8 cellular contexts compared by ENCODE assay signal in genomic region chr3:184016820-184017671, GRCh38. TPM values are rescaled to one million over a fixed set of nuclear protein-coding genes. Genes with fewer than 3 reads are reported as not detected.
DNase-seq lines count a peak whose midpoint lies in the region; ATAC-seq and TF ChIP-seq lines count a peak whose summit lies in the region.

No MANE protein-coding gene starts in this region.

- peaks cover 25% of the 10 kb centered on the region for H3K4me1 Mint-ChIP-seq in activated CD8-positive, alpha-beta memory T cell treated with anti-CD3 and anti-CD28 coated beads, Interleukin-2, amount 10 ng/mL, durations not matched to agents 7 days and 5 days
- H3K4me1 Mint-ChIP-seq in stimulated activated effector memory CD8-positive, alpha-beta T cell treated with anti-CD3 and anti-CD28 coated beads, Interleukin-12 subunit alpha, Interleukin-12 subunit beta, amount 100 ng/mL, for 72 hours: peaks cover 26% of the 10 kb centered on the region

- ATAC-seq in GM19025 (IDR thresholded peaks at IDR 0.05; ENCODE audit: low read depth, unreplicated experiment) (peak; percentile 68), HG03159 (IDR thresholded peaks at IDR 0.05; ENCODE audit: unreplicated experiment) (peak; percentile 78)
- peak; percentile 80 for ATAC-seq in activated CD8-positive, alpha-beta memory T cell treated with anti-CD3 and anti-CD28 coated beads, Interleukin-2, amount 10 ng/mL, durations not matched to agents 7 days and 5 days
- peak; percentile 89 for ATAC-seq in stimulated activated effector memory CD8-positive, alpha-beta T cell treated with anti-CD3 and anti-CD28 coated beads, Interleukin-12 subunit alpha, Interleukin-12 subunit beta, amount 100 ng/mL, for 72 hours

- H3K27me3 ChIP-seq in muscle layer of colon (ENCODE audit: control insufficient read depth in 1 of 2, insufficient read depth in 2 of 2, low read length in 2 of 2): no peaks in the 10 kb centered on the region

- peaks cover 5% of the 10 kb centered on the region for H3K36me3 ChIP-seq in muscle layer of colon (ENCODE audit: insufficient read depth, low read length)

- peak overlapping the region; percentile 90 to 98 for H3K4me3 ChIP-seq in muscle layer of colon (ENCODE audit: low read depth in 1 of 2, low read length in 2 of 2)

- DNase-seq in NCI-H510A (lab: John Stamatoyannopoulos, UW) (peak; percentile 24), erythroblast (lab: John Stamatoyannopoulos, UW) (peak; percentile 79 to 87)
- DNase-seq in activated CD8-positive, alpha-beta memory T cell treated with anti-CD3 and anti-CD28 coated beads, Interleukin-2, amount 10 ng/mL, durations not matched to agents 7 days and 5 days: no peak
- peak in 1 of 2 donors; percentile 66 for DNase-seq in stimulated activated effector memory CD8-positive, alpha-beta T cell treated with anti-CD3 and anti-CD28 coated beads, Interleukin-12 subunit alpha, Interleukin-12 subunit beta, amount 100 ng/mL, for 72 hours (ENCODE audit: low spot score in 2 of 2)

- H3K27ac ChIP-seq in C4-2B: peak overlapping the region; percentile 75
- H3K27ac ChIP-seq in muscle layer of colon (ENCODE audit: low read depth, low read length): peak overlapping the region; percentile 81

- H3K9me3 ChIP-seq in muscle layer of colon (ENCODE audit: low read length): no peaks in the 10 kb centered on the region

- H3K27me3 Mint-ChIP-seq in activated CD8-positive, alpha-beta memory T cell treated with anti-CD3 and anti-CD28 coated beads, Interleukin-2, amount 10 ng/mL, durations not matched to agents 7 days and 5 days: peaks cover 18% of the 10 kb centered on the region

- H3K4me1 ChIP-seq in muscle layer of colon (ENCODE audit: insufficient read depth, low read length): peaks cover 13% of the 10 kb centered on the region

- H3K27ac Mint-ChIP-seq in activated CD8-positive, alpha-beta memory T cell treated with anti-CD3 and anti-CD28 coated beads, Interleukin-2, amount 10 ng/mL, durations not matched to agents 7 days and 5 days: peak overlapping the region; percentile 86
- peak overlapping the region; percentile 90 for H3K27ac Mint-ChIP-seq in stimulated activated effector memory CD8-positive, alpha-beta T cell treated with anti-CD3 and anti-CD28 coated beads, Interleukin-12 subunit alpha, Interleukin-12 subunit beta, amount 100 ng/mL, for 72 hours

- no peaks in the 10 kb centered on the region for H3K36me3 Mint-ChIP-seq in activated CD8-positive, alpha-beta memory T cell treated with anti-CD3 and anti-CD28 coated beads, Interleukin-2, amount 10 ng/mL, durations not matched to agents 7 days and 5 days
- peaks cover 21% of the 10 kb centered on the region for H3K36me3 Mint-ChIP-seq in stimulated activated effector memory CD8-positive, alpha-beta T cell treated with anti-CD3 and anti-CD28 coated beads, Interleukin-12 subunit alpha, Interleukin-12 subunit beta, amount 100 ng/mL, for 72 hours

- peak overlapping the region; percentile 19 for H3K9ac ChIP-seq in muscle layer of colon (ENCODE audit: low read length)

- peak; percentile 100 for TF ChIP-seq CTCF in C4-2B (conservative IDR thresholded peaks at IDR 0.05)

- H3K9me3 Mint-ChIP-seq in activated CD8-positive, alpha-beta memory T cell treated with anti-CD3 and anti-CD28 coated beads, Interleukin-2, amount 10 ng/mL, durations not matched to agents 7 days and 5 days (ENCODE audit: low read depth): no peaks in the 10 kb centered on the region
- no peaks in the 10 kb centered on the region for H3K9me3 Mint-ChIP-seq in stimulated activated effector memory CD8-positive, alpha-beta T cell treated with anti-CD3 and anti-CD28 coated beads, Interleukin-12 subunit alpha, Interleukin-12 subunit beta, amount 100 ng/mL, for 72 hours

- H3K4me3 Mint-ChIP-seq in activated CD8-positive, alpha-beta memory T cell treated with anti-CD3 and anti-CD28 coated beads, Interleukin-2, amount 10 ng/mL, durations not matched to agents 7 days and 5 days: peak overlapping the region; percentile 99
- peak overlapping the region; percentile 100 for H3K4me3 Mint-ChIP-seq in stimulated activated effector memory CD8-positive, alpha-beta T cell treated with anti-CD3 and anti-CD28 coated beads, Interleukin-12 subunit alpha, Interleukin-12 subunit beta, amount 100 ng/mL, for 72 hours

- CTCF ChIA-PET in activated CD8-positive, alpha-beta memory T cell treated with anti-CD3 and anti-CD28 coated beads, Interleukin-2, amount 10 ng/mL, durations not matched to agents 7 days and 5 days (lab: Charles Lee): interaction anchor here (0.6 to 3.3 kb wide), 23 partner anchors 10 to 385 kb away, joined by 3 to 22 read pairs (median 3); partner anchors contain the start of genes ABCF3, EEF1AKMT4 and EIF2B5

- TF ChIP-seq POLR2A in erythroblast (IDR thresholded peaks at IDR 0.05; ENCODE audit: low read length): no peak

RNA-seq across cellular contexts. Expression of gene ABCC5, which starts 0.6 kb away (rescaled TPM):
- 10 to 100 TPM; 21.2 to 26.5 TPM for total RNA-seq in activated CD8-positive, alpha-beta memory T cell treated with anti-CD3 and anti-CD28 coated beads, Interleukin-2, amount 10 ng/mL, durations not matched to agents 7 days and 5 days

RNA-seq across cellular contexts. Expression of gene HTR3D, which starts 14.5 kb away (rescaled TPM):
- total RNA-seq in activated CD8-positive, alpha-beta memory T cell treated with anti-CD3 and anti-CD28 coated beads, Interleukin-2, amount 10 ng/mL, durations not matched to agents 7 days and 5 days: not detected

RNA-seq across cellular contexts. Expression of gene HTR3C, which starts 35.8 kb away (rescaled TPM):
- total RNA-seq in activated CD8-positive, alpha-beta memory T cell treated with anti-CD3 and anti-CD28 coated beads, Interleukin-2, amount 10 ng/mL, durations not matched to agents 7 days and 5 days: not detected
